Comparison of ENCODE assay signal across 13 cellular contexts in the genomic region with DNA sequence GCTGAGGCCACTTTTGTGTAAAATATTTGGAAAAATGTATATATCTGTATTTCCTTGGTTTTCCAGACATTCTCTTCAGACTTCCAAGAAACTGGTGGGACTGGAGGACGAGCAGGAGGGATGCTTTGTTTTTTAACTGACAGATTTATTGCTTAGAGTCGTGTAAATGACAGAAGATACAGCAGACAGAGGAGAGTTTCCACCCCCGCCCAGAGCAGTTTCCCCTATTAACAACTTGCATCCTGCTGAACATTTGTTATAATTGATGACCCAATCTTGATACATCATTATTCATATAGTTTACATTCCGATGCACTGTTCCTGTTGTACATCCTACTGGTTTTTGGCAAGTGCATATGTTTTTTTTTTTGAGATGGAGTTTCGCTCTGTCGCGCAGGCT. TPM values are rescaled to one million over a fixed set of nuclear protein-coding genes. Genes with fewer than 3 reads are reported as not detected.
A peak's percentile ranks its signal among the peaks of the same experiment; 100 is the strongest.
DNase-seq lines count a peak whose midpoint lies in the region; ATAC-seq, FAIRE-seq and TF ChIP-seq lines count a peak whose summit lies in the region.
"Had no signal": no experiment of that assay in that cellular context is flagged by ENCODE, and none has a peak within 500 bp of the region (broad histone marks: within the 10 kb centered on the region; RNA-seq: fewer than 3 reads in every experiment).

No MANE protein-coding gene starts in this region.

- no peak overlapping the region for H2AFZ ChIP-seq in endothelial cell of umbilical vein (ENCODE audit: low read depth, low read length)

- POLR2A ChIA-PET in endothelial cell of umbilical vein (lab: Charles Lee), result no interaction called here

- H3K4me3 Mint-ChIP-seq in activated naive CD4-positive, alpha-beta T cell treated with anti-CD3 and anti-CD28 coated beads, Interleukin-2, amount 10 ng/mL, durations not matched to agents 7 days and 5 days, result no peak overlapping the region
- no peak overlapping the region for H3K4me3 Mint-ChIP-seq in mesothelial cell of epicardium

- TF ChIP-seq CTCF in endothelial cell of umbilical vein (IDR thresholded peaks at IDR 0.05; ENCODE audit: extremely low read depth in 1 of 2, insufficient read depth in 1 of 2, low read depth in 1 of 2, low read length in 2 of 2) (no peak), mesothelial cell of epicardium (IDR thresholded peaks at IDR 0.05; ENCODE audit: unreplicated experiment) (no peak), upper lobe of left lung (IDR thresholded peaks at IDR 0.05) (no peak)

- H3K36me3 ChIP-seq in endothelial cell of umbilical vein (ENCODE audit: control insufficient read depth in 2 of 2, extremely low read depth in 1 of 2, insufficient read depth in 2 of 2, low read length in 2 of 2) (no peaks in the 10 kb centered on the region), upper lobe of left lung (no peaks in the 10 kb centered on the region)
- H3K36me3 ChIP-seq: adrenal gland had no signal

- H3K9me3 ChIP-seq in endothelial cell of umbilical vein (replicated peaks; ENCODE audit: control insufficient read depth, insufficient read depth, low read length) (no peaks in the 10 kb centered on the region), upper lobe of left lung (no peaks in the 10 kb centered on the region)
- H3K9me3 ChIP-seq: adrenal gland had no signal

- no peak for FAIRE-seq in endothelial cell of umbilical vein (lab: Jason Lieb, UNC)

- H3K27ac ChIP-seq in endothelial cell of umbilical vein (ENCODE audit: insufficient read depth, low read depth, low read length) (peak overlapping the region; percentile 99), upper lobe of left lung (peak overlapping the region; percentile 66 to 97 (median 78))
- H3K27ac ChIP-seq: 22Rv1 had no signal

- peak overlapping the region; percentile 98 for H3K9ac ChIP-seq in endothelial cell of umbilical vein (replicated peaks; ENCODE audit: extremely low read depth, insufficient read depth, low read length)

- H4K20me1 ChIP-seq in endothelial cell of umbilical vein (replicated peaks; ENCODE audit: control insufficient read depth, extremely low read depth, insufficient read depth, low read length), result no peaks in the 10 kb centered on the region

- H3K4me1 ChIP-seq in endothelial cell of umbilical vein (ENCODE audit: control insufficient read depth, extremely low read depth, insufficient read depth, low read length), result peaks cover 44% of the 10 kb centered on the region
- peaks cover 23 to 35% (median 29%) of the 10 kb centered on the region in 4 donors for H3K4me1 ChIP-seq in upper lobe of left lung
- H3K4me1 ChIP-seq: adrenal gland had no signal

- no peaks in the 10 kb centered on the region for H3K79me2 ChIP-seq in endothelial cell of umbilical vein (ENCODE audit: control insufficient read depth, insufficient read depth, low read length)

- H3K4me1 Mint-ChIP-seq in activated naive CD4-positive, alpha-beta T cell treated with anti-CD3 and anti-CD28 coated beads, Interleukin-2, amount 10 ng/mL, durations not matched to agents 7 days and 5 days, result no peaks in the 10 kb centered on the region
- peaks cover 4% of the 10 kb centered on the region for H3K4me1 Mint-ChIP-seq in mesothelial cell of epicardium

- ATAC-seq in upper lobe of left lung (ENCODE audit: low FRiP score in 2 of 2) (no peak), HG02840 (IDR thresholded peaks at IDR 0.05; ENCODE audit: low FRiP score, unreplicated experiment) (no peak), GM21717 (IDR thresholded peaks at IDR 0.05; ENCODE audit: unreplicated experiment) (no peak)

- intact Hi-C loops in endothelial cell of umbilical vein (cut with micrococcal nuclease), result loop anchor here (1.0 to 2.0 kb wide), 4 partner anchors 17 to 127 kb away; no protein-coding TSS in a partner anchor

- BruUV-seq in endothelial cell of umbilical vein (replicated peaks; lab: Mats Ljungman, UMichigan), result TSS peak; percentile 65

- DNase-seq in activated naive CD4-positive, alpha-beta T cell treated with anti-CD3 and anti-CD28 coated beads, Interleukin-2, amount 10 ng/mL, durations not matched to agents 7 days and 5 days, result no peak
- no peak for DNase-seq in activated naive CD4-positive, alpha-beta T cell treated with anti-CD3 and anti-CD28 coated beads, Interleukin-2, amount 50 U/mL, for 16 hours
- DNase-seq in endothelial cell of umbilical vein (ENCODE audit: low read depth, low spot score) (peak; percentile 93), mesothelial cell of epicardium (ENCODE audit: low spot score in 2 of 2, unreplicated experiment in 2 of 2) (no peak), upper lobe of left lung (no peak), AG20443 (ENCODE audit: low spot score) (no peak)
- DNase-seq: activated CD8-positive, alpha-beta memory T cell treated with anti-CD3 and anti-CD28 coated beads, Interleukin-2, amount 50 U/mL, for 4 hours; DND-41; NCI-H2029 treated with DMSO at 0.1 percent for 48 hours had no signal

- CTCF ChIA-PET in activated naive CD4-positive, alpha-beta T cell treated with anti-CD3 and anti-CD28 coated beads, Interleukin-2, amount 10 ng/mL, durations not matched to agents 7 days and 5 days (lab: Charles Lee), result no interaction called here
- CTCF ChIA-PET in endothelial cell of umbilical vein (lab: Charles Lee), result interaction anchor here (0.7 to 1.8 kb wide), 3 partner anchors 12 to 26 kb away, joined by 3 to 4 read pairs (median 4); no protein-coding TSS in a partner anchor

- H3K9me1 ChIP-seq in endothelial cell of umbilical vein (replicated peaks; ENCODE audit: control insufficient read depth, extremely low read depth, insufficient read depth, low read length), result no peaks in the 10 kb centered on the region

- peak overlapping the region; percentile 82 for H3K4me2 ChIP-seq in endothelial cell of umbilical vein (ENCODE audit: insufficient read depth, low read length)

- H3K27ac Mint-ChIP-seq in activated naive CD4-positive, alpha-beta T cell treated with anti-CD3 and anti-CD28 coated beads, Interleukin-2, amount 10 ng/mL, durations not matched to agents 7 days and 5 days, result peak overlapping the region; percentile 12
- peak overlapping the region; percentile 50 for H3K27ac Mint-ChIP-seq in mesothelial cell of epicardium

- WGBS in upper lobe of left lung, 2 donors, result 30 to 39% methylated on average over 6 to 7 of the region's 7 CpGs

- TF ChIP-seq POLR2A in endothelial cell of umbilical vein (IDR thresholded peaks at IDR 0.05; ENCODE audit: low read depth, low read length) (no peak), upper lobe of left lung (IDR thresholded peaks at IDR 0.05) (no peak)

- H3K9me3 Mint-ChIP-seq in activated naive CD4-positive, alpha-beta T cell treated with anti-CD3 and anti-CD28 coated beads, Interleukin-2, amount 10 ng/mL, durations not matched to agents 7 days and 5 days, result no peaks in the 10 kb centered on the region
- H3K9me3 Mint-ChIP-seq in mesothelial cell of epicardium, result no peaks in the 10 kb centered on the region

- TF ChIP-seq EP300 in upper lobe of left lung (IDR thresholded peaks at IDR 0.05), result no peak

- dilution Hi-C loops in endothelial cell of umbilical vein (cut with MboI; ENCODE audit: extremely low pct_ligation_motif_present, low sequenced_read_pairs), result no loop called here

- no peaks in the 10 kb centered on the region for H3K36me3 Mint-ChIP-seq in activated naive CD4-positive, alpha-beta T cell treated with anti-CD3 and anti-CD28 coated beads, Interleukin-2, amount 10 ng/mL, durations not matched to agents 7 days and 5 days
- H3K36me3 Mint-ChIP-seq in mesothelial cell of epicardium, result no peaks in the 10 kb centered on the region

- peaks cover 100% of the 10 kb centered on the region for H3K27me3 Mint-ChIP-seq in activated naive CD4-positive, alpha-beta T cell treated with anti-CD3 and anti-CD28 coated beads, Interleukin-2, amount 10 ng/mL, durations not matched to agents 7 days and 5 days
- H3K27me3 Mint-ChIP-seq in mesothelial cell of epicardium (ENCODE audit: low read depth), result no peaks in the 10 kb centered on the region

- no peaks in the 10 kb centered on the region for H3K27me3 ChIP-seq in endothelial cell of umbilical vein (ENCODE audit: control insufficient read depth in 2 of 2, insufficient read depth in 2 of 2, low read length in 2 of 2)
- no peaks in the 10 kb centered on the region for H3K27me3 ChIP-seq in upper lobe of left lung
- H3K27me3 ChIP-seq: adrenal gland had no signal

- H3K4me3 ChIP-seq in endothelial cell of umbilical vein (replicated peaks in 1 of 3; ENCODE audit: insufficient read depth in 1 of 3, low read depth in 1 of 3, low read length in 3 of 3) (peak overlapping the region in 1 of 3 experiments; percentile 0), upper lobe of left lung (no peak overlapping the region)
- H3K4me3 ChIP-seq: adrenal gland had no signal

RNA-seq across cellular contexts. Expression of gene DOCK6, which starts 7.1 kb away (rescaled TPM):
- total RNA-seq in endothelial cell of umbilical vein (334 and 353 TPM in 2 replicates), mesothelial cell of epicardium (64.0 to 66.4 TPM (median 65.1 TPM) in 3 replicates), upper lobe of left lung (100 to 1,000 TPM in 3 of 6 donors, 10 to 100 TPM in 3; 34.5 to 203 (median 116) TPM)
- 126 and 154 TPM in 2 replicates for polyA plus RNA-seq in endothelial cell of umbilical vein
- 96.5 and 102 TPM in 2 replicates for polyA plus RNA-seq in endothelial cell of umbilical vein (2011; cell fraction: cytosol; rRNA removed)
- polyA plus RNA-seq in endothelial cell of umbilical vein (2011; cell fraction: nucleus; rRNA removed), result 438 and 513 TPM in 2 replicates
- 107 and 122 TPM in 2 replicates for polyA plus RNA-seq in endothelial cell of umbilical vein (2012)
- 111 and 141 TPM in 2 replicates for polyA minus RNA-seq in endothelial cell of umbilical vein
- polyA minus RNA-seq in endothelial cell of umbilical vein (2011; cell fraction: cytosol; rRNA and poly(A)+ RNA removed), result 6.6 TPM
- 142 and 193 TPM in 2 replicates for polyA minus RNA-seq in endothelial cell of umbilical vein (2011; cell fraction: nucleus; rRNA and poly(A)+ RNA removed)

RNA-seq across cellular contexts. Expression of gene TSPAN16, which starts 26.6 kb away (rescaled TPM):
- total RNA-seq in endothelial cell of umbilical vein (not detected in 2 replicates), mesothelial cell of epicardium (not detected in 3 replicates), upper lobe of left lung (not detected)
- not detected in 2 replicates for polyA plus RNA-seq in endothelial cell of umbilical vein
- polyA plus RNA-seq in endothelial cell of umbilical vein (2011; cell fraction: cytosol; rRNA removed), result not detected in 2 replicates
- polyA plus RNA-seq in endothelial cell of umbilical vein (2011; cell fraction: nucleus; rRNA removed), result not detected in 2 replicates
- not detected in 2 replicates for polyA plus RNA-seq in endothelial cell of umbilical vein (2012)
- not detected in 2 replicates for polyA minus RNA-seq in endothelial cell of umbilical vein
- not detected for polyA minus RNA-seq in endothelial cell of umbilical vein (2011; cell fraction: cytosol; rRNA and poly(A)+ RNA removed)
- not detected in 2 replicates for polyA minus RNA-seq in endothelial cell of umbilical vein (2011; cell fraction: nucleus; rRNA and poly(A)+ RNA removed)
- total RNA-seq: adrenal gland had no signal
- polyA plus RNA-seq: adrenal gland had no signal

RNA-seq across cellular contexts. Expression of gene ANGPTL8, which starts 30.0 kb away (rescaled TPM):
- not detected in 2 replicates for total RNA-seq in endothelial cell of umbilical vein
- not detected in 2 replicates for polyA plus RNA-seq in endothelial cell of umbilical vein
- polyA plus RNA-seq in endothelial cell of umbilical vein (2011; cell fraction: cytosol; rRNA removed), result not detected in 2 replicates
- not detected in 2 replicates for polyA plus RNA-seq in endothelial cell of umbilical vein (2011; cell fraction: nucleus; rRNA removed)
- polyA plus RNA-seq in endothelial cell of umbilical vein (2012), result not detected in 2 replicates
- not detected in 2 replicates for polyA minus RNA-seq in endothelial cell of umbilical vein
- polyA minus RNA-seq in endothelial cell of umbilical vein (2011; cell fraction: cytosol; rRNA and poly(A)+ RNA removed), result not detected
- not detected in 2 replicates for polyA minus RNA-seq in endothelial cell of umbilical vein (2011; cell fraction: nucleus; rRNA and poly(A)+ RNA removed)
- total RNA-seq in mesothelial cell of epicardium, result 0.25 to 0.84 TPM (median 0.29 TPM) in 3 replicates
- 1 to 10 TPM in 1 of 6 donors, not detected in 5; 5.2 TPM for total RNA-seq in upper lobe of left lung
